ENCODE assay signal across 8 cellular contexts in the genomic region with DNA sequence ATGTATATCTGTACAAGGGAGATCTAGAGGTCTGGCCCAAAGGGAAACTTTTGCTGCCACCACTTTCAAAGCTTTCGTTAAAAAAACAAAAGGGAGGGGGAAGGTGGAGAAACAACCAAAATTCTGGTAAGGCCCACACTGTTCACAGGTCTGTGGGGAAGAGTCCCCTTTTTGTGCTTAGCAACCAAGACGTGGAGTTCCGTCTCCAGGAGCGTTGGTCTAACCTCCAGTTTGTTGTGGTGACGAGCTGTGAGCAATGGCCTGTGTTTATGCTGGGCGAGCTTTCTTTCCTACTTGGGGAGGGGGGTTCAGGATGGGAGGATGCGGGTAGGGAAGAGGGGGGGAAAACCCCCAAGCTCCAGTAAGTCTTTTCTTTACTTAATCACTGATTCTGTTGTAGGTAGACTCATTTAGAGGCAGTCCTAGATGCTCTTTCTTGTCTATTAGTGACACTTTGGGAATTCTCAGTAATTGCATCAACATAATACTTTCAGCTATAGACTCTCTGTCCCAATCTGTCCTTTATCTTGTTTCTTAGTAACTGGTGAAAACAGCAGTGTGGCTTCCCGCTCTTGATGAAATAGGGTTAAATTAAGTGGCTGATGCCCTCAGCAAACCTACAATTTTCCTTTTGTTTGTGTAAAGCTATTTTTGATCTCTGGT. TPM values are rescaled to one million over a fixed set of nuclear protein-coding genes. Genes with fewer than 3 reads are reported as not detected.
DNase-seq lines count a peak whose midpoint lies in the region; ATAC-seq and TF ChIP-seq lines count a peak whose summit lies in the region.

No MANE protein-coding gene starts in this region.

- no peaks in the 10 kb centered on the region for H3K9me3 Mint-ChIP-seq in activated T-helper 17 cell treated with anti-CD3 and anti-CD28 coated beads, Interleukin-2, amount 50 U/mL, for 72 hours

- no peaks in the 10 kb centered on the region for H3K9me3 ChIP-seq in Peyer's patch
- no peaks in the 10 kb centered on the region for H3K9me3 ChIP-seq in gastroesophageal sphincter

- H3K27me3 Mint-ChIP-seq in activated T-helper 17 cell treated with anti-CD3 and anti-CD28 coated beads, Interleukin-2, amount 50 U/mL, for 72 hours, result no peaks in the 10 kb centered on the region

- H3K27me3 ChIP-seq in Peyer's patch (no peaks in the 10 kb centered on the region), gastroesophageal sphincter (no peaks in the 10 kb centered on the region)

- peak overlapping the region; percentile 91 to 97 (median 94) for H3K27ac ChIP-seq in Peyer's patch
- peak overlapping the region; percentile 82 to 99 (median 98) for H3K27ac ChIP-seq in gastroesophageal sphincter

- peaks cover 0 to 28% (median 9%) of the 10 kb centered on the region in 4 donors for H3K4me1 ChIP-seq in Peyer's patch
- peaks cover 0 to 58% (median 20%) of the 10 kb centered on the region in 3 donors for H3K4me1 ChIP-seq in gastroesophageal sphincter

- no peak for TF ChIP-seq EP300 in gastroesophageal sphincter (IDR thresholded peaks at IDR 0.05)

- H3K36me3 ChIP-seq in Peyer's patch (no peaks in the 10 kb centered on the region), gastroesophageal sphincter (no peaks in the 10 kb centered on the region)

- peaks cover 51% of the 10 kb centered on the region for H3K4me1 Mint-ChIP-seq in activated T-helper 17 cell treated with anti-CD3 and anti-CD28 coated beads, Interleukin-2, amount 50 U/mL, for 72 hours

- peak overlapping the region; percentile 89 for H3K4me3 Mint-ChIP-seq in activated T-helper 17 cell treated with anti-CD3 and anti-CD28 coated beads, Interleukin-2, amount 50 U/mL, for 72 hours

- no peak for TF ChIP-seq CTCF in Peyer's patch (IDR thresholded peaks at IDR 0.05)
- no peak for TF ChIP-seq CTCF in gastroesophageal sphincter (IDR thresholded peaks at IDR 0.05)
- no peak for TF ChIP-seq CTCF in retinal pigment epithelial cell (conservative IDR thresholded peaks at IDR 0.05; ENCODE audit: low read depth, low read length)

- TF ChIP-seq POLR2A in Peyer's patch (IDR thresholded peaks at IDR 0.05) (no peak), gastroesophageal sphincter (IDR thresholded peaks at IDR 0.05) (no peak)

- peak overlapping the region; percentile 99 for H3K27ac Mint-ChIP-seq in activated T-helper 17 cell treated with anti-CD3 and anti-CD28 coated beads, Interleukin-2, amount 50 U/mL, for 72 hours

- H3K4me3 ChIP-seq in Peyer's patch (peak overlapping the region; percentile 68 to 98 (median 93)), gastroesophageal sphincter (peak overlapping the region; percentile 77 to 93), retinal pigment epithelial cell (ENCODE audit: low read length) (peak overlapping the region; percentile 81)

- 0 to 2% methylated on average over 2 to 6 of the region's 8 CpGs for WGBS in gastroesophageal sphincter (ENCODE audit: low coverage in 1 of 2), 2 donors

- peaks cover 56% of the 10 kb centered on the region for H3K36me3 Mint-ChIP-seq in activated T-helper 17 cell treated with anti-CD3 and anti-CD28 coated beads, Interleukin-2, amount 50 U/mL, for 72 hours (ENCODE audit: low read depth)

- ATAC-seq in HG02973 (IDR thresholded peaks at IDR 0.05; ENCODE audit: unreplicated experiment) (peak; percentile 42), gastroesophageal sphincter (no peak)
- ATAC-seq in activated T-helper 17 cell treated with anti-CD3 and anti-CD28 coated beads, Interleukin-2, amount 50 U/mL, for 72 hours (replicated peaks), result peak; percentile 72

- DNase-seq in NCI-H1417 (lab: John Stamatoyannopoulos, UW) (peak in 2 of 3 experiments; percentile 34 to 61), NCI-H1417 treated with DMSO at 0.1 percent for 48 hours (lab: John Stamatoyannopoulos, UW) (no peak), Peyer's patch (peak in 2 of 3 donors; percentile 31 to 68), retinal pigment epithelial cell (ENCODE audit: low read depth) (no peak), SHP77 treated with DMSO at 0.1 percent for 48 hours (lab: John Stamatoyannopoulos, UW) (no peak)

RNA-seq across cellular contexts. Expression of a gene that starts 1.5 kb away (rescaled TPM):
- total RNA-seq in Peyer's patch (10 to 100 TPM; 34.7 to 51.2 (median 42.1) TPM), gastroesophageal sphincter (10 to 100 TPM; 64.8 to 92.3 (median 76.9) TPM)
- 10 to 100 TPM; 44.4 to 71.0 TPM for total RNA-seq in activated T-helper 17 cell treated with anti-CD3 and anti-CD28 coated beads, Interleukin-2, amount 50 U/mL, for 72 hours

RNA-seq across cellular contexts. Expression of a gene that starts 25.5 kb away (rescaled TPM):
- 1 to 10 TPM in 3 of 4 donors, under 1 TPM in 1; 0.53 to 5.8 (median 3.2) TPM for total RNA-seq in Peyer's patch
- 10 to 100 TPM; 16.1 to 21.4 TPM for total RNA-seq in activated T-helper 17 cell treated with anti-CD3 and anti-CD28 coated beads, Interleukin-2, amount 50 U/mL, for 72 hours
- 1 to 10 TPM; 3.2 to 9.2 (median 5.1) TPM for total RNA-seq in gastroesophageal sphincter

RNA-seq across cellular contexts. Expression of a gene that starts 26.0 kb away (rescaled TPM):
- total RNA-seq in Peyer's patch, result 10 to 100 TPM; 20.8 to 45.8 (median 40.1) TPM
- total RNA-seq in activated T-helper 17 cell treated with anti-CD3 and anti-CD28 coated beads, Interleukin-2, amount 50 U/mL, for 72 hours, result 10 to 100 TPM; 46.5 to 61.7 TPM
- total RNA-seq in gastroesophageal sphincter, result 10 to 100 TPM in 3 of 4 donors, 1 to 10 TPM in 1; 7.1 to 21.9 (median 12.6) TPM

RNA-seq across cellular contexts. Expression of a gene that starts 43.2 kb away (rescaled TPM):
- total RNA-seq in Peyer's patch (100 to 1,000 TPM in 3 of 4 donors, 10 to 100 TPM in 1; 38.0 to 249 (median 119) TPM), gastroesophageal sphincter (under 1 TPM in 3 of 4 donors, not detected in 1; 0.15 to 0.93 (median 0.27) TPM)
- total RNA-seq in activated T-helper 17 cell treated with anti-CD3 and anti-CD28 coated beads, Interleukin-2, amount 50 U/mL, for 72 hours, result 1 to 10 TPM in 1 of 2 donors, under 1 TPM in 1; 0.99 to 4.4 TPM

RNA-seq across cellular contexts. Expression of a gene that starts 48.6 kb away (rescaled TPM):
- total RNA-seq in Peyer's patch, result 10 to 100 TPM in 1 of 4 donors, 1 to 10 TPM in 3; 3.3 to 12.0 (median 7.8) TPM
- total RNA-seq in activated T-helper 17 cell treated with anti-CD3 and anti-CD28 coated beads, Interleukin-2, amount 50 U/mL, for 72 hours, result under 1 TPM; 0.13 to 0.40 TPM
- 100 to 1,000 TPM in 1 of 4 donors, 10 to 100 TPM in 3; 62.4 to 155 (median 65.5) TPM for total RNA-seq in gastroesophageal sphincter

Comparison
In these comparisons a context has a peak if more than half of its experiments do, and no peak if none do; other contexts are left out.
1. DNase-seq: peak in NCI-H1417 (2 of 3) and Peyer's patch (2 of 3); none in NCI-H1417 treated with DMSO at 0.1 percent for 48 hours (single experiment), retinal pigment epithelial cell (single experiment) and SHP77 treated with DMSO at 0.1 percent for 48 hours (single experiment).
2. Peak in every context shown above with its lines, with median percentiles within 50 percentile points of each other: H3K4me3 ChIP-seq.